1 cellular context compared by ENCODE assay signal in genomic region chr10:96124230-96125141, GRCh38.
TF ChIP-seq lines count a peak whose summit lies in the region.

No MANE protein-coding gene starts in this region.

TF ChIP-seq in H1, 55 proteins besides CTCF, POLR2A, EP300 and RAD21 (continued from another document):
- TF ChIP-seq CEBPB (IDR thresholded peaks at IDR 0.05; ENCODE audit: low read depth, low read length) (peak; percentile 80), NANOG (IDR thresholded peaks at IDR 0.05; ENCODE audit: insufficient read depth, low read depth, low read length, poor library complexity, severe bottlenecking) (no peak), ASH2L (IDR thresholded peaks at IDR 0.05; ENCODE audit: low read length) (peak; percentile 97), TAF1 (IDR thresholded peaks at IDR 0.05; ENCODE audit: low read depth, low read length) (peak; percentile 55; the same call in 1 of the 2 replicates), YY1 (IDR thresholded peaks at IDR 0.05; ENCODE audit: low read depth, low read length) (peak; percentile 88), MAX (IDR thresholded peaks at IDR 0.05) (0 out of 2 replicates have a peak, but pooled peaks have one; percentile 11), TBP (IDR thresholded peaks at IDR 0.05; ENCODE audit: low read depth, low read length) (no peak), KDM1A (IDR thresholded peaks at IDR 0.05; ENCODE audit: borderline replicate concordance, low read length) (peak; percentile 35; the same call in 1 of the 2 replicates)
